Comparison of ENCODE assay signal across 8 cellular contexts in genomic region chr20:23061713-23062561, GRCh38. TPM values are rescaled to one million over a fixed set of nuclear protein-coding genes. Genes with fewer than 3 reads are reported as not detected.
A peak's percentile ranks its signal among the peaks of the same experiment; 100 is the strongest.
DNase-seq lines count a peak whose midpoint lies in the region; ATAC-seq and TF ChIP-seq lines count a peak whose summit lies in the region.

No MANE protein-coding gene starts in this region.

- no peaks in the 10 kb centered on the region for H3K36me3 ChIP-seq in OCI-LY7 (ENCODE audit: insufficient read depth, low read length)

- H2AFZ ChIP-seq in OCI-LY7 (ENCODE audit: low read length): no peak overlapping the region

- H3K9me2 ChIP-seq in OCI-LY7 (ENCODE audit: insufficient read depth, low read length): no peaks in the 10 kb centered on the region

- TF ChIP-seq CTCF in GM12865 (IDR thresholded peaks at IDR 0.05; ENCODE audit: insufficient read depth, low read depth, low read length, missing control alignments) (peak; percentile 11), OCI-LY7 (conservative IDR thresholded peaks at IDR 0.05; ENCODE audit: low read length) (peak; percentile 42; the same call in 1 of the 2 replicates), epithelial cell of proximal tubule (conservative IDR thresholded peaks at IDR 0.05; ENCODE audit: low read depth, low read length) (peak; percentile 52)

- CTCF ChIA-PET in OCI-LY7 (lab: Charles Lee; ENCODE audit: unreplicated experiment): no interaction called here

- H3K4me3 ChIP-seq in GM12865 (ENCODE audit: low read depth, low read length) (no peak overlapping the region), OCI-LY7 (ENCODE audit: low read depth, low read length, poor library complexity, severe bottlenecking) (no peak overlapping the region), epithelial cell of proximal tubule (ENCODE audit: low read depth, low read length) (no peak overlapping the region)

- POLR2A ChIA-PET in OCI-LY7 (lab: Charles Lee): no interaction called here

- H4K20me1 ChIP-seq in OCI-LY7 (ENCODE audit: insufficient read depth, low read length): no peaks in the 10 kb centered on the region

- no peak overlapping the region for H3K4me2 ChIP-seq in OCI-LY7 (ENCODE audit: low read length)

- intact Hi-C loops in OCI-LY7 (cut with micrococcal nuclease; ENCODE audit: unreplicated experiment): no loop called here

- ATAC-seq in HG02852 (IDR thresholded peaks at IDR 0.05; ENCODE audit: unreplicated experiment): no peak
- ATAC-seq in GM19324 (IDR thresholded peaks at IDR 0.05; ENCODE audit: low FRiP score, unreplicated experiment): no peak
- no peak for ATAC-seq in HG02970 (IDR thresholded peaks at IDR 0.05; ENCODE audit: low FRiP score, unreplicated experiment)

- H3K27ac ChIP-seq in OCI-LY7 (ENCODE audit: low read depth, low read length, poor library complexity, severe bottlenecking): no peak overlapping the region

- DNase-seq in GM12865 (ENCODE audit: low read depth) (no peak), OCI-LY7 (ENCODE audit: low spot score) (peak; percentile 6), epithelial cell of proximal tubule (ENCODE audit: low read depth) (no peak), non-pigmented ciliary epithelial cell (ENCODE audit: low read depth) (peak; percentile 44), NCI-H1694 (lab: John Stamatoyannopoulos, UW) (no peak)

- no peaks in the 10 kb centered on the region for H3K4me1 ChIP-seq in OCI-LY7 (ENCODE audit: insufficient read depth, low read length, poor library complexity, severe bottlenecking)

- H3K79me2 ChIP-seq in OCI-LY7 (ENCODE audit: insufficient read depth, low read depth, low read length): no peaks in the 10 kb centered on the region

- H3K9me3 ChIP-seq in OCI-LY7 (ENCODE audit: low read length): no peaks in the 10 kb centered on the region

- BruUV-seq in OCI-LY7 (replicated peaks; lab: Mats Ljungman, UMichigan): no TSS peak

RNA-seq across cellular contexts. Expression of gene THBD, which starts 12.5 kb away (rescaled TPM):
- total RNA-seq in OCI-LY7 (2014; rRNA removed; shearing (Covaris generic)): not detected in 2 replicates
- total RNA-seq in OCI-LY7 (2022) (not detected in 2 replicates), epithelial cell of proximal tubule (6.9 and 18.9 TPM in 2 replicates)

RNA-seq across cellular contexts. Expression of gene CD93, which starts 24.2 kb away (rescaled TPM):
- total RNA-seq in OCI-LY7 (2014; rRNA removed; shearing (Covaris generic)): not detected in 2 replicates
- total RNA-seq in OCI-LY7 (2022) (not detected in 2 replicates), epithelial cell of proximal tubule (0.06 and 0.07 TPM in 2 replicates)

RNA-seq across cellular contexts. Expression of gene SSTR4, which starts 26.8 kb away (rescaled TPM):
- total RNA-seq in OCI-LY7 (2014; rRNA removed; shearing (Covaris generic)): not detected in 2 replicates
- total RNA-seq in OCI-LY7 (2022): not detected in 2 replicates
- not detected in 2 replicates for total RNA-seq in epithelial cell of proximal tubule

Comparison
In these comparisons a context has a peak if more than half of its experiments do, and no peak if none do; other contexts are left out.
1. DNase-seq: peak in OCI-LY7 (single experiment) and non-pigmented ciliary epithelial cell (single experiment); none in GM12865 (single experiment), epithelial cell of proximal tubule (single experiment) and NCI-H1694 (single experiment).
2. Peak in every context shown above with its lines, with median percentiles within 50 percentile points of each other: CTCF ChIP-seq.